15 cellular contexts compared by ENCODE assay signal in the genomic region with DNA sequence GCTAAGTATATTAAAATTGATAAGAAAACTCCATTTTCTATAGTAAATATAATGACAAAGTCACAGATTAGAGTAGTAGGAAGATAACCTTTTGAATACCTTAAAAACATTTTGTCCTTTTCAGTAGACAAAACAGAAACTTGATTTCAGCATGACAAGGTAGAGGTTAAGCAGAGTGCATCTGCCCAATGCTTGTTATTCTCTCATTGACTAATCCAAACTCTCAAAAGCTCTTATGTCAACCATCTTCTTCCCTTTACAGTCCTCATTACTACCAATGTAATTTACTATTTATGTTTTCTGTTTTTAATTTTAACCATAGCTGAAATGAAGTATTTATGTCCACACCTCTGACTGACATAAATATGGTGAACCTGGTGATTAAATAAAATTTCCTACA. TPM values are rescaled to one million over a fixed set of nuclear protein-coding genes. Genes with fewer than 3 reads are reported as not detected.
DNase-seq lines count a peak whose midpoint lies in the region; ATAC-seq and TF ChIP-seq lines count a peak whose summit lies in the region.
"Had no signal": no experiment of that assay in that cellular context is flagged by ENCODE, and none has a peak within 500 bp of the region (broad histone marks: within the 10 kb centered on the region; RNA-seq: fewer than 3 reads in every experiment).

No MANE protein-coding gene starts in this region.

- BruUV-seq in PC-3 (replicated peaks; lab: Mats Ljungman, UMichigan): no TSS peak

- H3K4me3 Mint-ChIP-seq in T-helper 17 cell: no peak overlapping the region
- H3K4me3 Mint-ChIP-seq: activated naive CD4-positive, alpha-beta T cell treated with anti-CD3 and anti-CD28 coated beads, Interleukin-2, amount 10 ng/mL, durations not matched to agents 7 days and 5 days had no signal

- H3K9ac ChIP-seq in PC-3 (ENCODE audit: low read length): no peak overlapping the region

- H3K36me3 ChIP-seq in PC-3 (ENCODE audit: low read depth, low read length): peaks cover 26% of the 10 kb centered on the region
- H3K36me3 ChIP-seq: pancreas had no signal

- H3K27ac Mint-ChIP-seq in activated naive CD4-positive, alpha-beta T cell treated with anti-CD3 and anti-CD28 coated beads, Interleukin-2, amount 50 U/mL, for 72 hours: no peak overlapping the region
- no peak overlapping the region for H3K27ac Mint-ChIP-seq in T-helper 17 cell
- H3K27ac Mint-ChIP-seq: activated naive CD4-positive, alpha-beta T cell treated with anti-CD3 and anti-CD28 coated beads, Interleukin-2, amount 10 ng/mL, durations not matched to agents 7 days and 5 days had no signal

- no peak for TF ChIP-seq CTCF in PC-3 (conservative IDR thresholded peaks at IDR 0.05; ENCODE audit: low read depth, low read length)

- CTCF ChIA-PET in PC-3 (lab: Charles Lee): no interaction called here

- H3K4me1 Mint-ChIP-seq in T-helper 17 cell: peaks cover 7% of the 10 kb centered on the region

- no peak overlapping the region for H3K27ac ChIP-seq in PC-3 (ENCODE audit: low read length)
- H3K27ac ChIP-seq: pancreas had no signal

- H2AFZ ChIP-seq in PC-3 (ENCODE audit: low read length): no peak overlapping the region

- DNase-seq in activated naive CD4-positive, alpha-beta T cell treated with anti-CD3 and anti-CD28 coated beads, Interleukin-2, amount 50 U/mL, for 72 hours (ENCODE audit: low spot score in 2 of 2): no peak
- DNase-seq in activated naive CD4-positive, alpha-beta T cell treated with anti-CD3 and anti-CD28 coated beads, Interleukin-2, amount 50 U/mL, for 16 hours: no peak
- no peak for DNase-seq in stimulated activated naive CD8-positive, alpha-beta T cell treated with anti-CD3 and anti-CD28 coated beads, Interleukin-15, Interleukin-2, amounts not matched to agents 100 U/mL and 50 U/mL, for 24 hours
- DNase-seq in PC-3 (no peak), T-helper 17 cell (no peak)
- no peak for DNase-seq in activated effector memory CD4-positive, alpha-beta T cell treated with Interleukin-2 at 50 U/mL for 16 hours
- DNase-seq: activated CD4-positive, alpha-beta T cell treated with anti-CD3 and anti-CD28 coated beads for 48 hours; activated naive CD4-positive, alpha-beta T cell treated with anti-CD3 and anti-CD28 coated beads, Interleukin-2, amount 10 ng/mL, durations not matched to agents 7 days and 5 days; erythroblast; mammary epithelial cell; NCI-H2029 treated with DMSO at 0.1 percent for 48 hours; pancreas had no signal

- peaks cover 8 to 14% of the 10 kb centered on the region in 2 donors for H3K36me3 Mint-ChIP-seq in activated naive CD4-positive, alpha-beta T cell treated with anti-CD3 and anti-CD28 coated beads, Interleukin-2, amount 50 U/mL, for 72 hours
- peaks cover 5% of the 10 kb centered on the region for H3K36me3 Mint-ChIP-seq in T-helper 17 cell (ENCODE audit: low read depth)
- H3K36me3 Mint-ChIP-seq: activated naive CD4-positive, alpha-beta T cell treated with anti-CD3 and anti-CD28 coated beads, Interleukin-2, amount 10 ng/mL, durations not matched to agents 7 days and 5 days had no signal

- H3K9me2 ChIP-seq in PC-3 (replicated peaks; ENCODE audit: low read length): no peaks in the 10 kb centered on the region

- H3K9me3 ChIP-seq in PC-3 (ENCODE audit: low read length): no peaks in the 10 kb centered on the region
- H3K9me3 ChIP-seq in T-helper 17 cell (ENCODE audit: control insufficient read depth, low read length, poor library complexity, severe bottlenecking): no peaks in the 10 kb centered on the region
- H3K9me3 ChIP-seq: pancreas had no signal

- H3F3A ChIP-seq in PC-3 (ENCODE audit: low read length, unreplicated experiment): no peaks in the 10 kb centered on the region

- POLR2A ChIA-PET in PC-3 (lab: Charles Lee; ENCODE audit: unreplicated experiment): no interaction called here

- H3K27me3 Mint-ChIP-seq in T-helper 17 cell: peaks cover 12% of the 10 kb centered on the region

- H3K4me3 ChIP-seq in PC-3 (ENCODE audit: low read length): no peak overlapping the region
- H3K4me3 ChIP-seq: K562, pancreas had no signal

- H4K20me1 ChIP-seq in PC-3 (ENCODE audit: low read length): no peaks in the 10 kb centered on the region

- H3K4me2 ChIP-seq in PC-3 (ENCODE audit: low read length): no peak overlapping the region

- H3K4me1 ChIP-seq in PC-3 (ENCODE audit: insufficient read depth, low read length): peaks cover 6% of the 10 kb centered on the region

- H3K9me3 Mint-ChIP-seq in activated naive CD4-positive, alpha-beta T cell treated with anti-CD3 and anti-CD28 coated beads, Interleukin-2, amount 50 U/mL, for 72 hours: no peaks in the 10 kb centered on the region
- H3K9me3 Mint-ChIP-seq: activated naive CD4-positive, alpha-beta T cell treated with anti-CD3 and anti-CD28 coated beads, Interleukin-2, amount 10 ng/mL, durations not matched to agents 7 days and 5 days had no signal

- intact Hi-C loops in PC-3 (cut with micrococcal nuclease): no loop called here

- no peaks in the 10 kb centered on the region for H3K27me3 ChIP-seq in PC-3 (ENCODE audit: low read length)
- H3K27me3 ChIP-seq: pancreas had no signal

- ATAC-seq in activated naive CD4-positive, alpha-beta T cell treated with anti-CD3 and anti-CD28 coated beads, Interleukin-2, amount 50 U/mL, for 72 hours: peak; percentile 72 to 96
- ATAC-seq in GM21717 (IDR thresholded peaks at IDR 0.05; ENCODE audit: unreplicated experiment) (peak; percentile 71), HG03066 (IDR thresholded peaks at IDR 0.05; ENCODE audit: low read depth, unreplicated experiment) (peak; percentile 83), PC-3 (no peak), T-helper 17 cell (no peak)
- peak; percentile 72 for ATAC-seq in stimulated activated naive CD8-positive, alpha-beta T cell treated with anti-CD3 and anti-CD28 coated beads, Interleukin-15, Interleukin-2, amounts not matched to agents 100 U/mL and 50 U/mL, for 24 hours
- ATAC-seq: K562, pancreas had no signal

- H3K79me2 ChIP-seq in PC-3 (ENCODE audit: low read length): no peaks in the 10 kb centered on the region

RNA-seq across cellular contexts. Expression of a gene that starts 11.1 kb away (rescaled TPM):
- total RNA-seq in activated naive CD4-positive, alpha-beta T cell treated with anti-CD3 and anti-CD28 coated beads, Interleukin-2, amount 50 U/mL, for 72 hours: 1 to 10 TPM; 1.3 to 3.9 TPM
- 5.9 and 7.3 TPM in 2 replicates for total RNA-seq in PC-3 (2014; rRNA removed)
- total RNA-seq in T-helper 17 cell: 1 to 10 TPM in 1 of 2 donors, under 1 TPM in 1; 0.91 to 1.7 TPM

RNA-seq across cellular contexts. Expression of a gene that starts 11.2 kb away (rescaled TPM):
- under 1 TPM; 0.27 to 0.55 TPM for total RNA-seq in activated naive CD4-positive, alpha-beta T cell treated with anti-CD3 and anti-CD28 coated beads, Interleukin-2, amount 50 U/mL, for 72 hours
- total RNA-seq in PC-3 (2014; rRNA removed) (0.29 and 1.1 TPM in 2 replicates), T-helper 17 cell (not detected)

Comparison
In these comparisons a context has a peak if more than half of its experiments do, and no peak if none do; other contexts are left out.
1. ATAC-seq: peak in activated naive CD4-positive, alpha-beta T cell treated with anti-CD3 and anti-CD28 coated beads, Interleukin-2, amount 50 U/mL, for 72 hours (2 of 2), GM21717 (single experiment), HG03066 (single experiment) and stimulated activated naive CD8-positive, alpha-beta T cell treated with anti-CD3 and anti-CD28 coated beads, Interleukin-15, Interleukin-2, amounts not matched to agents 100 U/mL and 50 U/mL, for 24 hours (single experiment); none in PC-3 (single experiment) and T-helper 17 cell (single experiment).